In the genomic region with DNA sequence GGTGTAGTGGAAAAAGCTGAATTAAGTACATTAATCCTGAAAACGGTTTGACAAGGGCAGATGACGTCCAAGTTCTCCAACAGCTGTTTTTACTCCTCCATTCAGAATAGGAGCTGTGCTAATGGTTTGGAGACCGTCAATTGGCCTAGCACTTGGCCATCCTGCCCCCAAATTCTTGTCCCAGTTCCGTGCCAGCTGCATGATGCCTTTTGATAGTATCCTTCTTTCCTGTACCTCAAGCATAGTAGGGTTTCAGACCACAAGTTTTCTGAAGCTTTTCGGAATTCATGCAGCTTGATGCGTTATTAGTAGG, we compare ENCODE assay signal across 8 cellular contexts. TPM values are rescaled to one million over a fixed set of nuclear protein-coding genes. Genes with fewer than 3 reads are reported as not detected.
DNase-seq lines count a peak whose midpoint lies in the region; ATAC-seq and TF ChIP-seq lines count a peak whose summit lies in the region.

No MANE protein-coding gene starts in this region.

- H3K27me3 Mint-ChIP-seq in neural crest cell (ENCODE audit: low read depth): peaks cover 19% of the 10 kb centered on the region

- peak overlapping the region; percentile 29 for H3K27ac Mint-ChIP-seq in neural crest cell (ENCODE audit: unreplicated experiment)

- H3K4me1 Mint-ChIP-seq in neural crest cell: peaks cover 14% of the 10 kb centered on the region

- H3K9me3 Mint-ChIP-seq in neural crest cell: no peaks in the 10 kb centered on the region

- peak; percentile 30 for ATAC-seq in GM19035 (IDR thresholded peaks at IDR 0.05; ENCODE audit: unreplicated experiment)
- ATAC-seq in HG03039 (IDR thresholded peaks at IDR 0.05; ENCODE audit: unreplicated experiment): no peak
- no peak for ATAC-seq in GM21576 (IDR thresholded peaks at IDR 0.05; ENCODE audit: unreplicated experiment)
- ATAC-seq in HG03097 (IDR thresholded peaks at IDR 0.05; ENCODE audit: low FRiP score, unreplicated experiment): no peak

- DNase-seq in AG08395 (ENCODE audit: low spot score): peak; percentile 42
- DNase-seq in SK-N-MC (ENCODE audit: low read depth, low spot score): no peak
- peak; percentile 17 for DNase-seq in fibroblast of gingiva (ENCODE audit: low read depth)
- DNase-seq in neural crest cell (ENCODE audit: low read depth, low spot score): no peak

- H3K36me3 Mint-ChIP-seq in neural crest cell (ENCODE audit: low read depth): no peaks in the 10 kb centered on the region

- no peaks in the 10 kb centered on the region for H3K9me3 ChIP-seq in SK-N-MC (ENCODE audit: low read depth, low read length)

- peak overlapping the region; percentile 88 for H3K27ac ChIP-seq in SK-N-MC

- H3K4me3 Mint-ChIP-seq in neural crest cell: peak overlapping the region; percentile 86

- H3K4me3 ChIP-seq in SK-N-MC: peak overlapping the region; percentile 98

- peak overlapping the region; percentile 95 for H3K9ac ChIP-seq in SK-N-MC (ENCODE audit: insufficient read length)

- no peaks in the 10 kb centered on the region for H3K36me3 ChIP-seq in SK-N-MC (ENCODE audit: insufficient read depth, low read length)

- TF ChIP-seq CTCF in neural crest cell (conservative IDR thresholded peaks at IDR 0.05): no peak

RNA-seq across cellular contexts. Expression of gene LIMA1, which starts 0.6 kb away (rescaled TPM):
- 25.5 and 27.2 TPM in 2 replicates for total RNA-seq in neural crest cell

Comparison
In these comparisons a context has a peak if more than half of its experiments do, and no peak if none do; other contexts are left out.
1. DNase-seq: peak in AG08395 (single experiment) and fibroblast of gingiva (single experiment); none in SK-N-MC (single experiment) and neural crest cell (single experiment).